Comparison of ENCODE assay signal across 10 cellular contexts in genomic region chr6:19303381-19303780, GRCh38.
DNase-seq lines count a peak whose midpoint lies in the region; ATAC-seq and TF ChIP-seq lines count a peak whose summit lies in the region.
"Had no signal": no experiment of that assay in that cellular context is flagged by ENCODE, and none has a peak within 500 bp of the region (broad histone marks: within the 10 kb centered on the region; RNA-seq: fewer than 3 reads in every experiment).

No MANE protein-coding gene starts in this region.

- CTCF ChIA-PET in RWPE1 (lab: Yijun Ruan, JAX) = no interaction called here
- CTCF ChIA-PET in CD4-positive, alpha-beta T cell (lab: Charles Lee) = no interaction called here

- H3K4me1 ChIP-seq in skeletal muscle tissue (ENCODE audit: control insufficient read depth in 3 of 3, insufficient read depth in 3 of 3, low read length in 3 of 3) = peaks cover 0 to 13% (median 9%) of the 10 kb centered on the region in 3 donors
- H3K4me1 ChIP-seq: tibial nerve had no signal

- ATAC-seq in CD4-positive, alpha-beta T cell (ENCODE audit: poor library complexity) = no peak

- H3K27ac Mint-ChIP-seq in CD4-positive, alpha-beta T cell = no peak overlapping the region

- no peak overlapping the region for H3K4me3 ChIP-seq in skeletal muscle tissue (ENCODE audit: low read length in 3 of 3)

- no peaks in the 10 kb centered on the region for H3K36me3 Mint-ChIP-seq in CD4-positive, alpha-beta T cell (ENCODE audit: low read depth)

- H3K9ac ChIP-seq in skeletal muscle tissue (ENCODE audit: low read depth in 1 of 3, low read length in 3 of 3) = peak overlapping the region in 1 of 3 donors; percentile 15

- no peak for TF ChIP-seq CTCF in RWPE1 (conservative IDR thresholded peaks at IDR 0.05; ENCODE audit: low read depth)
- TF ChIP-seq CTCF in CD4-positive, alpha-beta T cell (IDR thresholded peaks at IDR 0.05) = no peak

- H3K36me3 ChIP-seq in skeletal muscle tissue (ENCODE audit: control insufficient read depth in 3 of 3, insufficient read depth in 3 of 3, low read length in 3 of 3) = no peaks in the 10 kb centered on the region
- H3K36me3 ChIP-seq: tibial nerve had no signal

- no peaks in the 10 kb centered on the region for H3K9me3 ChIP-seq in skeletal muscle tissue (ENCODE audit: control insufficient read depth in 3 of 3, low read length in 3 of 3)
- no peaks in the 10 kb centered on the region for H3K9me3 ChIP-seq in CD4-positive, alpha-beta T cell (ENCODE audit: control insufficient read depth, low read length)
- H3K9me3 ChIP-seq: tibial nerve had no signal

- H3K27ac ChIP-seq in skeletal muscle tissue (ENCODE audit: low read depth, low read length) = peak overlapping the region; percentile 41
- no peak overlapping the region for H3K27ac ChIP-seq in RWPE1
- no peak overlapping the region for H3K27ac ChIP-seq in CD4-positive, alpha-beta T cell (ENCODE audit: low read depth, low read length)

- no peaks in the 10 kb centered on the region for H3K4me1 Mint-ChIP-seq in CD4-positive, alpha-beta T cell (ENCODE audit: low read depth)

- no peaks in the 10 kb centered on the region for H3K27me3 ChIP-seq in skeletal muscle tissue (ENCODE audit: control insufficient read depth in 3 of 3, insufficient read depth in 3 of 3, low read length in 3 of 3)
- no peaks in the 10 kb centered on the region for H3K27me3 ChIP-seq in CD4-positive, alpha-beta T cell (ENCODE audit: control insufficient read depth, insufficient read depth, low read length)
- H3K27me3 ChIP-seq: tibial nerve had no signal

- H3K9me3 Mint-ChIP-seq in CD4-positive, alpha-beta T cell = peaks cover 9% of the 10 kb centered on the region

- peak; percentile 89 for DNase-seq in NCI-H1092 treated with DMSO at 0.1 percent for 48 hours (lab: John Stamatoyannopoulos, UW)
- peak; percentile 93 for DNase-seq in NCI-H748 treated with DMSO at 0.1 percent for 48 hours (lab: John Stamatoyannopoulos, UW)
- peak; percentile 38 for DNase-seq in globus pallidus (ENCODE audit: low spot score)
- DNase-seq in activated CD4-positive, alpha-beta T cell treated with anti-CD3 and anti-CD28 coated beads for 4 hours = no peak
- no peak for DNase-seq in RWPE1 (ENCODE audit: low spot score)
- DNase-seq in CD4-positive, alpha-beta T cell = no peak
- no peak for DNase-seq in MV-4-11 (lab: John Stamatoyannopoulos, UW)
- DNase-seq: activated naive CD4-positive, alpha-beta T cell treated with Interleukin-2 at 50 U/mL for 16 hours had no signal

- intact Hi-C loops in CD4-positive, alpha-beta T cell (cut with DNase I, micrococcal nuclease) = no loop called here

- H3K27me3 Mint-ChIP-seq in CD4-positive, alpha-beta T cell = no peaks in the 10 kb centered on the region

- POLR2A ChIA-PET in RWPE1 (lab: Yijun Ruan, JAX; ENCODE audit: low non-redundant PET) = no interaction called here
- POLR2A ChIA-PET in CD4-positive, alpha-beta T cell (lab: Charles Lee) = no interaction called here

- no peak overlapping the region for H3K4me3 Mint-ChIP-seq in CD4-positive, alpha-beta T cell

Comparison
In these comparisons a context has a peak if more than half of its experiments do, and no peak if none do; other contexts are left out.
1. DNase-seq: peak in NCI-H1092 treated with DMSO at 0.1 percent for 48 hours (single experiment), NCI-H748 treated with DMSO at 0.1 percent for 48 hours (single experiment) and globus pallidus (single experiment); none in activated CD4-positive, alpha-beta T cell treated with anti-CD3 and anti-CD28 coated beads for 4 hours (0 of 2), RWPE1 (single experiment), CD4-positive, alpha-beta T cell (0 of 10) and MV-4-11 (single experiment).